In genomic region chr2:102637358-102637757, GRCh38 we compare ENCODE assay signal across 34 cellular contexts. TPM values are rescaled to one million over a fixed set of nuclear protein-coding genes. Genes with fewer than 3 reads are reported as not detected.
DNase-seq lines count a peak whose midpoint lies in the region; ATAC-seq, FAIRE-seq and TF ChIP-seq lines count a peak whose summit lies in the region.
"Had no signal": no experiment of that assay in that cellular context is flagged by ENCODE, and none has a peak within 500 bp of the region (broad histone marks: within the 10 kb centered on the region; RNA-seq: fewer than 3 reads in every experiment).

No MANE protein-coding gene starts in this region.

- H3K36me3 ChIP-seq in MG63, result no peaks in the 10 kb centered on the region
- no peaks in the 10 kb centered on the region for H3K36me3 ChIP-seq in RWPE2 (ENCODE audit: low read depth)
- no peaks in the 10 kb centered on the region for H3K36me3 ChIP-seq in small intestine (ENCODE audit: control insufficient read depth in 2 of 2, insufficient read depth in 2 of 2, low read length in 2 of 2)
- H3K36me3 ChIP-seq: adrenal gland, BLaER1, HAP-1, pancreas, right atrium auricular region, spleen, thyroid gland had no signal

- DNase-seq in MG63, result peak; percentile 15
- no peak for DNase-seq in RWPE2 (ENCODE audit: low spot score)
- DNase-seq in small intestine, result peak; percentile 52
- no peak for DNase-seq in sciatic nerve (ENCODE audit: low spot score)
- DNase-seq in NCI-H2107 treated with DMSO at 0.1 percent for 48 hours (lab: John Stamatoyannopoulos, UW; ENCODE audit: unreplicated experiment), result no peak
- DNase-seq: activated CD4-positive, alpha-beta T cell treated with anti-CD3 and anti-CD28 coated beads, Interleukin-2, amount 50 U/mL, for 48 hours; activated naive CD4-positive, alpha-beta T cell treated with anti-CD3 and anti-CD28 coated beads for 36 hours; activated T-cell treated with anti-CD3 and anti-CD28 coated beads, Interleukin-2, amount 50 U/mL, for 72 hours; adrenal gland; cerebellar nuclear complex; EL; hippocampal formation; left cardiac atrium; NCI-H1436 treated with DMSO at 0.1 percent for 48 hours; NCI-H2107; NCI-H446; NCI-H774; pancreas; SK-N-SH; spleen; stimulated activated CD4-positive, alpha-beta T cell treated with anti-CD3 and anti-CD28 coated beads, Interleukin-2, amount 100 ng/mL, for 24 hours; stimulated activated CD8-positive, alpha-beta memory T cell treated with anti-CD3 and anti-CD28 coated beads, Interleukin-4, amount 100 ng/mL, for 48 hours; thyroid gland had no signal

- no peak for FAIRE-seq in small intestine (lab: Jason Lieb, UNC)
- FAIRE-seq: GM12891, pancreas had no signal

- no peaks in the 10 kb centered on the region for H3K27me3 ChIP-seq in MG63
- no peaks in the 10 kb centered on the region for H3K27me3 ChIP-seq in RWPE2 (ENCODE audit: insufficient read depth, poor library complexity, severe bottlenecking)
- H3K27me3 ChIP-seq in small intestine (ENCODE audit: control insufficient read depth in 2 of 2, insufficient read depth in 2 of 2, low read length in 2 of 2), result no peaks in the 10 kb centered on the region
- H3K27me3 ChIP-seq: adrenal gland, BLaER1, pancreas, right atrium auricular region, thyroid gland had no signal

- H3K4me3 ChIP-seq in MG63 (no peak overlapping the region), RWPE2 (ENCODE audit: severe bottlenecking) (no peak overlapping the region), small intestine (ENCODE audit: low read depth in 1 of 2, low read length in 2 of 2) (no peak overlapping the region)
- H3K4me3 ChIP-seq: adrenal gland, BLaER1, HAP-1, pancreas, right atrium auricular region, spleen, thyroid gland had no signal

- ATAC-seq in RWPE2 (ENCODE audit: low read depth), result peak; percentile 64; the same call in 1 of the 3 replicates
- ATAC-seq in esophagus mucosa, result peak; percentile 93
- no peak for ATAC-seq in HG02884 (IDR thresholded peaks at IDR 0.05; ENCODE audit: unreplicated experiment)
- ATAC-seq in sciatic nerve, result no peak
- ATAC-seq: activated T-cell treated with anti-CD3 and anti-CD28 coated beads, Interleukin-2, amount 50 U/mL, for 72 hours; left cardiac atrium had no signal

- 65 to 68% (median 66%) methylated on average over 4 of the region's 4 CpGs for WGBS in small intestine, 3 donors

- intact Hi-C loops in sciatic nerve (cut with DNase I), result no loop called here

- H3K27ac ChIP-seq in RWPE2 (ENCODE audit: poor library complexity, severe bottlenecking) (no peak overlapping the region), small intestine (ENCODE audit: low read depth in 1 of 2, low read length in 1 of 2) (peak overlapping the region in 1 of 2 donors; percentile 37)
- H3K27ac ChIP-seq: adrenal gland, BLaER1, pancreas, right atrium auricular region, spleen, thyroid gland had no signal

- H3K9me3 ChIP-seq in MG63 (no peaks in the 10 kb centered on the region), RWPE2 (ENCODE audit: severe bottlenecking) (no peaks in the 10 kb centered on the region), small intestine (ENCODE audit: control insufficient read depth, low read depth) (no peaks in the 10 kb centered on the region)
- H3K9me3 ChIP-seq: adrenal gland, BLaER1, HAP-1, pancreas, right atrium auricular region, SK-N-SH, spleen, thyroid gland had no signal

- H3K4me1 ChIP-seq in RWPE2 (ENCODE audit: insufficient read depth, poor library complexity, severe bottlenecking) (no peaks in the 10 kb centered on the region), small intestine (ENCODE audit: control insufficient read depth in 2 of 2, insufficient read depth in 1 of 2, low read depth in 1 of 2, low read length in 1 of 2) (peaks cover 0 to 8% of the 10 kb centered on the region in 2 donors)
- H3K4me1 ChIP-seq: adrenal gland, BLaER1, HAP-1, pancreas, right atrium auricular region, spleen, thyroid gland had no signal

- TF ChIP-seq CTCF in RWPE2 (IDR thresholded peaks at IDR 0.05; ENCODE audit: poor library complexity, severe bottlenecking), result no peak

RNA-seq across cellular contexts. Expression of gene SLC9A2, which starts 18.0 kb away (rescaled TPM):
- total RNA-seq in MG63 (2014; rRNA removed; shearing (Covaris generic); ENCODE audit: low replicate concordance), result not detected in 2 replicates
- total RNA-seq in esophagus mucosa, result 0.20 TPM
- 1 to 10 TPM; 1.4 to 4.7 (median 3.5) TPM for polyA plus RNA-seq in small intestine
- total RNA-seq in sciatic nerve, result not detected
- total RNA-seq: dermis microvascular lymphatic vessel endothelial cell; fibroblast of lung; LHCN-M2; T-helper 1 cell treated with Interleukin-12 subunit alpha and Interleukin-12 subunit beta and Interleukin-4 antibody, amounts not matched to agents 30 ng/mL and 1 ng/mL, for 36 hours had no signal
- polyA plus RNA-seq: AG04450, fibroblast of lung, SK-N-SH had no signal

Comparison
In these comparisons a context has a peak if more than half of its experiments do, and no peak if none do; other contexts are left out.
1. DNase-seq: peak in MG63 (single experiment) and small intestine (single experiment); none in RWPE2 (single experiment), sciatic nerve (single experiment) and NCI-H2107 treated with DMSO at 0.1 percent for 48 hours (single experiment).
2. ATAC-seq: peak in RWPE2 (single experiment) and esophagus mucosa (single experiment); none in HG02884 (single experiment) and sciatic nerve (single experiment).